In the genomic region with DNA sequence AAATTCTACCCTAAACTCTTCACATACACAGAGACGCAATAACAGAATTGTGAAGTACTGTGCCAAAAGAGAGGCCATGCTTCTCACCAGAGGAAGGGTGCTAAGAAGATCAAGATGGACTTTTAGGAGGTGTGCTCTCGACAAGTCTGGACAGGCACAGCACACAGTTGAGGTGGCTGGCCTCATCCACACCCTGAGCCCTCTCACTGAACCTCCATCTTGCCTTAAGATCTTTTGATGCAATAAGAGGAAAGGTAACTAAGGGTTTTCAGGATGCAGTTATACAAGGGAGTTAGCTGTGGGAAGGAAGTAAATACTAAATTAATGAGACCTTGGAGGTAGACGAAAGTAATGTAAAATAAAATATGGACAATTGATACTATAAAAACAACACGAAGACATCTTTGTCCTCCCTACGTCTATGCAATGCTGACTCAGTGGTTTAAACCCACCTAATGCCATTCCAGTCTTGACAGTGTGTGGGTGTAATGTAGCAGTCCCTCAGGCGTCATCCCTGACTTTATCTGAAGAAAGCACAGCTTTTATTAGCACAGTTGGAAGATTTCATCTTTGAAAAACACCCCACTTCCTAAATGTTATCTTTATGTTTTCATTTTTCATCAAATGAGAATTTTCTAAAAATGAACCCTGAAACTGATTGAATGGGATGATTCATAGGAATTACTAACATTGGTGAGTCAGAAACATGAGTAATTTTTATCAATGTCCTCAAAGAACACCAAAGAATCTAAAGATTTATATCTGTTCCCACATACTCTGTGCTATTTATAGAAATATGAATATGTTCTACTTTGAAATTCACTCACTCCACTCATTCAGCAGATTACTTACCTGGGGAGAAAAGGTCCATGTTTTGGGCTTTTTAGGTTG, we compare ENCODE assay signal across 12 cellular contexts. TPM values are rescaled to one million over a fixed set of nuclear protein-coding genes. Genes with fewer than 3 reads are reported as not detected.
DNase-seq lines count a peak whose midpoint lies in the region; ATAC-seq and TF ChIP-seq lines count a peak whose summit lies in the region.
"Had no signal": no experiment of that assay in that cellular context is flagged by ENCODE, and none has a peak within 500 bp of the region (broad histone marks: within the 10 kb centered on the region; RNA-seq: fewer than 3 reads in every experiment).

No MANE protein-coding gene starts in this region.

- peaks cover 16% of the 10 kb centered on the region for H3K36me3 Mint-ChIP-seq in activated T-helper 2 cell treated with anti-CD3 and anti-CD28 coated beads, Interferon-gamma antibody, Interleukin-2, Interleukin-4, amounts not matched to agents 10 μg/mL and 5 μg/mL and 100 μg/mL, durations not matched to agents 14 hours and 24 hours and 36 hours (ENCODE audit: low read depth)
- H3K36me3 Mint-ChIP-seq: CD4-positive, alpha-beta memory T cell had no signal

- no peak for DNase-seq in heart right ventricle
- DNase-seq in Right ventricle myocardium superior, result no peak
- DNase-seq in activated T-helper 2 cell treated with anti-CD3 and anti-CD28 coated beads, Interferon-gamma antibody, Interleukin-2, Interleukin-4, amounts not matched to agents 10 μg/mL and 5 μg/mL and 100 μg/mL, durations not matched to agents 14 hours and 24 hours and 36 hours (ENCODE audit: low spot score), result no peak
- DNase-seq in glomerular visceral epithelial cell (ENCODE audit: extremely low spot score), result peak; percentile 7
- no peak for DNase-seq in NCI-H510A treated with DMSO at 0.1 percent for 48 hours (lab: John Stamatoyannopoulos, UW)
- no peak for DNase-seq in NCI-H2081 (lab: John Stamatoyannopoulos, UW)
- no peak for DNase-seq in medulla oblongata (ENCODE audit: extremely low spot score)
- no peak for DNase-seq in NK-92 treated with Interleukin-12 subunit alpha and Interleukin-12 subunit beta, amount 100 ng/mL, for 24 hours (lab: John Stamatoyannopoulos, UW)
- DNase-seq: activated CD8-positive, alpha-beta memory T cell treated with anti-CD3 and anti-CD28 coated beads, Interleukin-2, amount 50 U/mL, for 48 hours; CD4-positive, alpha-beta memory T cell; NCI-H187; SJCRH30 had no signal

- H3K9me3 Mint-ChIP-seq in activated T-helper 2 cell treated with anti-CD3 and anti-CD28 coated beads, Interferon-gamma antibody, Interleukin-2, Interleukin-4, amounts not matched to agents 10 μg/mL and 5 μg/mL and 100 μg/mL, durations not matched to agents 14 hours and 24 hours and 36 hours, result peaks cover 37% of the 10 kb centered on the region

- no peak overlapping the region for H3K4me3 ChIP-seq in heart right ventricle
- H3K4me3 ChIP-seq: SJCRH30 had no signal

- peaks cover 4% of the 10 kb centered on the region for H3K27me3 Mint-ChIP-seq in activated T-helper 2 cell treated with anti-CD3 and anti-CD28 coated beads, Interferon-gamma antibody, Interleukin-2, Interleukin-4, amounts not matched to agents 10 μg/mL and 5 μg/mL and 100 μg/mL, durations not matched to agents 14 hours and 24 hours and 36 hours (ENCODE audit: low read depth)

- peaks cover 0 to 13% (median 0%) of the 10 kb centered on the region in 9 donors for H3K4me1 ChIP-seq in heart right ventricle
- H3K4me1 ChIP-seq: SJCRH30 had no signal

- H3K27ac Mint-ChIP-seq in activated T-helper 2 cell treated with anti-CD3 and anti-CD28 coated beads, Interferon-gamma antibody, Interleukin-2, Interleukin-4, amounts not matched to agents 10 μg/mL and 5 μg/mL and 100 μg/mL, durations not matched to agents 14 hours and 24 hours and 36 hours, result peak overlapping the region; percentile 61
- H3K27ac Mint-ChIP-seq: CD4-positive, alpha-beta memory T cell had no signal

- 67% methylated on average over 6 of the region's 6 CpGs for WGBS in heart right ventricle, 2 donors

- peaks cover 0 to 11% (median 0%) of the 10 kb centered on the region in 11 donors for H3K9me3 ChIP-seq in heart right ventricle
- H3K9me3 ChIP-seq: SJCRH30 had no signal

- TF ChIP-seq CTCF in heart right ventricle (IDR thresholded peaks at IDR 0.05), result no peak

- H3K4me3 Mint-ChIP-seq in activated T-helper 2 cell treated with anti-CD3 and anti-CD28 coated beads, Interferon-gamma antibody, Interleukin-2, Interleukin-4, amounts not matched to agents 10 μg/mL and 5 μg/mL and 100 μg/mL, durations not matched to agents 14 hours and 24 hours and 36 hours (ENCODE audit: low read depth), result no peak overlapping the region
- H3K4me3 Mint-ChIP-seq: CD4-positive, alpha-beta memory T cell had no signal

- H3K27me3 ChIP-seq in heart right ventricle, result no peaks in the 10 kb centered on the region
- H3K27me3 ChIP-seq: SJCRH30 had no signal

- intact Hi-C loops in heart right ventricle (cut with DNase I) (loop anchor here in 1 of 10 donors (5.0 kb wide), 1 partner anchor 32 kb away; a partner anchor contains a TSS), Right ventricle myocardium superior (cut with DNase I) (no loop called here)
- intact Hi-C loops in activated T-helper 2 cell treated with anti-CD3 and anti-CD28 coated beads, Interferon-gamma antibody, Interleukin-2, Interleukin-4, amounts not matched to agents 10 μg/mL and 5 μg/mL and 100 μg/mL, durations not matched to agents 14 hours and 24 hours and 36 hours (cut with micrococcal nuclease), result loop anchor here (1.0 kb wide), 1 partner anchor 599 kb away; no protein-coding TSS in a partner anchor

- H3K4me1 Mint-ChIP-seq in activated T-helper 2 cell treated with anti-CD3 and anti-CD28 coated beads, Interferon-gamma antibody, Interleukin-2, Interleukin-4, amounts not matched to agents 10 μg/mL and 5 μg/mL and 100 μg/mL, durations not matched to agents 14 hours and 24 hours and 36 hours (ENCODE audit: low read depth), result peaks cover 52% of the 10 kb centered on the region
- H3K4me1 Mint-ChIP-seq: CD4-positive, alpha-beta memory T cell had no signal

- H3K27ac ChIP-seq in heart right ventricle, result peak overlapping the region in 3 of 10 donors; percentile 9 to 36 (median 13)
- H3K27ac ChIP-seq: SJCRH30 had no signal

- H3K36me3 ChIP-seq in heart right ventricle, result no peaks in the 10 kb centered on the region
- H3K36me3 ChIP-seq: SJCRH30 had no signal

- peak in 5 of 8 donors; percentile 52 to 78 (median 64) for ATAC-seq in heart right ventricle
- no peak for ATAC-seq in Right ventricle myocardium superior (ENCODE audit: poor library complexity)

RNA-seq across cellular contexts. Expression of a gene that starts 34.0 kb away (rescaled TPM):
- total RNA-seq in heart right ventricle (10 to 100 TPM in 6 of 10 donors, 1 to 10 TPM in 4; 7.2 to 43.6 (median 11.4) TPM), Right ventricle myocardium superior (9.9 TPM)
- 10 to 100 TPM in 1 of 2 donors, 1 to 10 TPM in 1; 6.8 to 15.0 TPM for polyA plus RNA-seq in heart right ventricle
- 2.0 and 2.3 TPM in 2 replicates for total RNA-seq in activated T-helper 2 cell treated with anti-CD3 and anti-CD28 coated beads, Interferon-gamma antibody, Interleukin-2, Interleukin-4, amounts not matched to agents 10 μg/mL and 5 μg/mL and 100 μg/mL, durations not matched to agents 14 hours and 24 hours and 36 hours
- total RNA-seq: CD4-positive, alpha-beta memory T cell had no signal
- polyA plus RNA-seq: CD4-positive, alpha-beta memory T cell had no signal

RNA-seq across cellular contexts. Expression of a gene that starts 55.2 kb away (rescaled TPM):
- total RNA-seq in heart right ventricle, result 1 to 10 TPM; 4.6 to 7.2 (median 6.3) TPM
- 1 to 10 TPM; 4.4 to 9.0 TPM for polyA plus RNA-seq in heart right ventricle
- total RNA-seq in Right ventricle myocardium superior, result 4.5 TPM
- 1.0 and 2.2 TPM in 2 replicates for total RNA-seq in activated T-helper 2 cell treated with anti-CD3 and anti-CD28 coated beads, Interferon-gamma antibody, Interleukin-2, Interleukin-4, amounts not matched to agents 10 μg/mL and 5 μg/mL and 100 μg/mL, durations not matched to agents 14 hours and 24 hours and 36 hours
